ENCODE assay signal across 15 cellular contexts in the genomic region with DNA sequence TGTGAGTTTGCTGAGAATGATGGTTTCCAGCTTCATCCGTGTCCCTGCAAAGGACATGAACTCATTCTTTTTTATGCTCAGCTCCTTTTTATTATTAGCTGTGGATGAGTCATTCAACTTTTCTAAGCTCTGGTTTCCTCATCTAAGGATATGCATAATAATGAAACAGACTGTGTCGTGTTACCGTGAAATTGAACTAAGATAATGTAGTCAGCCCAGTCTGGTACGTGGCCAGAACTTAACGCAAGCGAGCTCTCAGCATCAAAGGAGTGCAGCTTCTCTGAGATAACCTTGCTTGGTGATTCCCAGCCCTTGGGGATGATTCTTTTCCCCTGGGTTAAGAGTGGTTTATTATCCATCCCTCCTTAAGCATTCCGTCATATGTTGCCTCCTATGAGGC.
DNase-seq lines count a peak whose midpoint lies in the region; FAIRE-seq and TF ChIP-seq lines count a peak whose summit lies in the region.
"Had no signal": no experiment of that assay in that cellular context is flagged by ENCODE, and none has a peak within 500 bp of the region (broad histone marks: within the 10 kb centered on the region; RNA-seq: fewer than 3 reads in every experiment).

No MANE protein-coding gene starts in this region.

- H3K27ac Mint-ChIP-seq in astrocyte (ENCODE audit: unreplicated experiment) (no peak overlapping the region), nephron progenitor cell (peak overlapping the region; percentile 48)
- no peak overlapping the region for H3K27ac Mint-ChIP-seq in activated CD4-positive, alpha-beta T cell treated with anti-CD3 and anti-CD28 coated beads, Interleukin-2, amount 10 ng/mL, durations not matched to agents 7 days and 5 days
- H3K27ac Mint-ChIP-seq: B cell; CD4-positive, alpha-beta memory T cell had no signal

- no peaks in the 10 kb centered on the region for H3K27me3 Mint-ChIP-seq in astrocyte (ENCODE audit: low read depth, unreplicated experiment)
- peaks cover 8% of the 10 kb centered on the region for H3K27me3 Mint-ChIP-seq in nephron progenitor cell (ENCODE audit: low read depth, poor library complexity)
- H3K27me3 Mint-ChIP-seq in activated CD4-positive, alpha-beta T cell treated with anti-CD3 and anti-CD28 coated beads, Interleukin-2, amount 10 ng/mL, durations not matched to agents 7 days and 5 days = no peaks in the 10 kb centered on the region
- H3K27me3 Mint-ChIP-seq: B cell; CD4-positive, alpha-beta memory T cell had no signal

- CTCF ChIA-PET in activated CD4-positive, alpha-beta T cell treated with anti-CD3 and anti-CD28 coated beads, Interleukin-2, amount 10 ng/mL, durations not matched to agents 7 days and 5 days (lab: Charles Lee) = no interaction called here

- H3K27me3 ChIP-seq in MG63 (no peaks in the 10 kb centered on the region), astrocyte (ENCODE audit: insufficient read depth, low read length) (no peaks in the 10 kb centered on the region)

- H3K4me1 ChIP-seq in astrocyte (ENCODE audit: insufficient read depth, low read length) = no peaks in the 10 kb centered on the region

- H3K9me3 Mint-ChIP-seq in astrocyte (ENCODE audit: unreplicated experiment) (peaks cover 5% of the 10 kb centered on the region), nephron progenitor cell (no peaks in the 10 kb centered on the region)
- peaks cover 8% of the 10 kb centered on the region for H3K9me3 Mint-ChIP-seq in activated CD4-positive, alpha-beta T cell treated with anti-CD3 and anti-CD28 coated beads, Interleukin-2, amount 10 ng/mL, durations not matched to agents 7 days and 5 days

- H3K9me3 ChIP-seq in MG63 (peaks cover 7% of the 10 kb centered on the region), astrocyte (ENCODE audit: insufficient read depth, low read depth, low read length) (peaks cover 3% of the 10 kb centered on the region)

- H3K9ac ChIP-seq in astrocyte (ENCODE audit: low read length) = no peak overlapping the region

- peaks cover 5% of the 10 kb centered on the region for H3K4me1 Mint-ChIP-seq in astrocyte (ENCODE audit: low read depth, unreplicated experiment)
- peaks cover 10% of the 10 kb centered on the region for H3K4me1 Mint-ChIP-seq in nephron progenitor cell
- H3K4me1 Mint-ChIP-seq in activated CD4-positive, alpha-beta T cell treated with anti-CD3 and anti-CD28 coated beads, Interleukin-2, amount 10 ng/mL, durations not matched to agents 7 days and 5 days = no peaks in the 10 kb centered on the region
- H3K4me1 Mint-ChIP-seq: B cell; CD4-positive, alpha-beta memory T cell had no signal

- no peak for FAIRE-seq in astrocyte (lab: Jason Lieb, UNC)

- H3K4me3 Mint-ChIP-seq in astrocyte (ENCODE audit: unreplicated experiment) (no peak overlapping the region), nephron progenitor cell (no peak overlapping the region)
- no peak overlapping the region for H3K4me3 Mint-ChIP-seq in activated CD4-positive, alpha-beta T cell treated with anti-CD3 and anti-CD28 coated beads, Interleukin-2, amount 10 ng/mL, durations not matched to agents 7 days and 5 days
- H3K4me3 Mint-ChIP-seq: B cell; CD4-positive, alpha-beta memory T cell had no signal

- POLR2A ChIA-PET in activated CD4-positive, alpha-beta T cell treated with anti-CD3 and anti-CD28 coated beads, Interleukin-2, amount 10 ng/mL, durations not matched to agents 7 days and 5 days (lab: Charles Lee) = no interaction called here

- H4K20me1 ChIP-seq in astrocyte (ENCODE audit: insufficient read depth, low read length) = no peaks in the 10 kb centered on the region

- H3K27ac ChIP-seq in astrocyte (ENCODE audit: low read depth, low read length) = peak overlapping the region; percentile 31
- H3K27ac ChIP-seq: C4-2B, HL-60 had no signal

- H3K36me3 Mint-ChIP-seq in astrocyte (ENCODE audit: low read depth, unreplicated experiment) = no peaks in the 10 kb centered on the region
- no peaks in the 10 kb centered on the region for H3K36me3 Mint-ChIP-seq in nephron progenitor cell (ENCODE audit: low read depth)
- H3K36me3 Mint-ChIP-seq in activated CD4-positive, alpha-beta T cell treated with anti-CD3 and anti-CD28 coated beads, Interleukin-2, amount 10 ng/mL, durations not matched to agents 7 days and 5 days (ENCODE audit: low read depth) = no peaks in the 10 kb centered on the region
- H3K36me3 Mint-ChIP-seq: CD4-positive, alpha-beta memory T cell had no signal

- H3K79me2 ChIP-seq in astrocyte (ENCODE audit: insufficient read depth, low read length) = no peaks in the 10 kb centered on the region

- DNase-seq in COLO829 (ENCODE audit: low spot score) = peak; percentile 21
- peak; percentile 82 for DNase-seq in MG63
- DNase-seq in astrocyte (ENCODE audit: low read depth) = peak; percentile 31
- DNase-seq in nephron progenitor cell = no peak
- no peak for DNase-seq in DMS79 treated with DMSO at 0.1 percent for 48 hours (lab: John Stamatoyannopoulos, UW)
- no peak for DNase-seq in activated CD4-positive, alpha-beta T cell treated with anti-CD3 and anti-CD28 coated beads, Interleukin-2, amount 50 U/mL, for 4 hours
- DNase-seq in activated CD4-positive, alpha-beta T cell treated with anti-CD3 and anti-CD28 coated beads, Interleukin-2, amount 10 ng/mL, durations not matched to agents 7 days and 5 days = no peak
- DNase-seq in NK-92 (lab: John Stamatoyannopoulos, UW; ENCODE audit: unreplicated experiment) = no peak
- DNase-seq: CD4-positive, alpha-beta memory T cell; COR-L47; GF-D8; HCEC 1CT had no signal

- H3K4me2 ChIP-seq in astrocyte (ENCODE audit: low read length) = no peak overlapping the region

- H2AFZ ChIP-seq in astrocyte (ENCODE audit: low read depth, low read length) = no peak overlapping the region

- H3K36me3 ChIP-seq in MG63 (no peaks in the 10 kb centered on the region), astrocyte (ENCODE audit: insufficient read depth, low read length) (no peaks in the 10 kb centered on the region)

- no peak for TF ChIP-seq CTCF in astrocyte (IDR thresholded peaks at IDR 0.05; ENCODE audit: insufficient read depth, low read depth, low read length)
- no peak for TF ChIP-seq CTCF in nephron progenitor cell (IDR thresholded peaks at IDR 0.05)

- no peak overlapping the region for H3K4me3 ChIP-seq in MG63
- no peak overlapping the region for H3K4me3 ChIP-seq in astrocyte (ENCODE audit: insufficient read depth, low read depth, low read length)

Comparison
In these comparisons a context has a peak if more than half of its experiments do, and no peak if none do; other contexts are left out.
1. DNase-seq: peak in COLO829 (single experiment), MG63 (single experiment) and astrocyte (single experiment); none in nephron progenitor cell (single experiment), DMS79 treated with DMSO at 0.1 percent for 48 hours (single experiment), activated CD4-positive, alpha-beta T cell treated with anti-CD3 and anti-CD28 coated beads, Interleukin-2, amount 50 U/mL, for 4 hours (0 of 2), activated CD4-positive, alpha-beta T cell treated with anti-CD3 and anti-CD28 coated beads, Interleukin-2, amount 10 ng/mL, durations not matched to agents 7 days and 5 days (single experiment) and NK-92 (single experiment).